In the genomic region with DNA sequence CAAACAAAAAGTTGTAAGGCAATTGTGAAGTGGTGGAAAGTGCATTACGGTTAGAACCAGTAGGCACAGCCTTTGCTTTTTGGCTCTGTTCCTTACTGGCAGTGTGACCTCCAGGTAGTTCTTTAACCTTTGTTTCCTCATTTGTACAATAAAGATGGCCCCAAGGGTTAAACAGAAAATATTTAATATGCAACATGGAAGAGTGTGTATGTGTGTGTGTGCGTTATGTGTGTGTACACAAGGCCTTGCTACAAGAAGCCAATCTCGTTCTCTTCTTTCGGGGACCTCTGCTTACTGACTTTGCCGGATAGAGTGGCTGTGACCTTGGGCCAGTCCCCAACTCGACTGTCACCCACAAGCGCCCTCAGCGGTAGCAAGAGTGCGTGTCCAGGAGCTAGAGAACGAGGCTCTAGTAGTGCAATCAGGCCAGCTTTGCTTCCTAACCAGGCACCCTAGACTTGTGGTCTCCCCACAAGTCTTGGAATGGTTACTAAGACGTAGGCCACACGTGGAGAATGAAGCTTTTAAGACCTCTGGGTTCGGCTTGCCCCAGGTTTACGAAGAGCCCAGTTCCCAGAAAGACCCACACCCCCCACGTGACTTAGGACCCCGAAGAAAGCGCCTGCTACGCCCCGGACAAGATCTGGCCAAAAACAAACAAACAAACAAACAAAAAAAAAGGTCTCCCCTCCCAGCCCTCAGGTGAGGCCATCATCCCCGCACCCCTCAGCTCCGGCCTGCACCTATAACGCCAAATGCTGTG, we compare ENCODE assay signal across 2 cellular contexts.
TF ChIP-seq lines count a peak whose summit lies in the region.

No MANE protein-coding gene starts in this region.

TF ChIP-seq in A549, 52 proteins besides CTCF, POLR2A, EP300 and RAD21:
- TF ChIP-seq RCOR1 (IDR thresholded peaks at IDR 0.05; ENCODE audit: low read depth, low read length) (no peak), HDAC2 (IDR thresholded peaks at IDR 0.05) (no peak), FOSB (CRISPR knock-in tag; IDR thresholded peaks at IDR 0.05) (no peak), ZNF302 (CRISPR knock-in tag; IDR thresholded peaks at IDR 0.05) (no peak), SMC3 (IDR thresholded peaks at IDR 0.05) (no peak), BHLHE40 (IDR thresholded peaks at IDR 0.05; ENCODE audit: low read depth, low read length) (no peak), MAFK (IDR thresholded peaks at IDR 0.05; ENCODE audit: partially characterized antibody) (no peak), EHF (CRISPR knock-in tag; IDR thresholded peaks at IDR 0.05) (no peak), CHD2 (IDR thresholded peaks at IDR 0.05; ENCODE audit: low read length, partially characterized antibody) (no peak), ESRRA (IDR thresholded peaks at IDR 0.05; ENCODE audit: borderline replicate concordance, low read length) (peak; percentile 81; the same call in 1 of the 2 replicates), MYC (IDR thresholded peaks at IDR 0.05; ENCODE audit: borderline replicate concordance, low read length) (no peak), FOSL2 (IDR thresholded peaks at IDR 0.05) (no peak), FOSL2 (CRISPR knock-in tag; IDR thresholded peaks at IDR 0.05) (no peak), EHMT2 (IDR thresholded peaks at IDR 0.05; ENCODE audit: low read depth) (no peak), GATA3 (IDR thresholded peaks at IDR 0.05; ENCODE audit: borderline replicate concordance) (peak; percentile 5; the same call in 1 of the 2 replicates), HOXB5 (CRISPR knock-in tag; IDR thresholded peaks at IDR 0.05) (no peak), MAZ (IDR thresholded peaks at IDR 0.05; ENCODE audit: borderline replicate concordance, low read depth, low read length) (no peak), TP53 (CRISPR knock-in tag; IDR thresholded peaks at IDR 0.05) (no peak)
- TF ChIP-seq, protein P1, sequence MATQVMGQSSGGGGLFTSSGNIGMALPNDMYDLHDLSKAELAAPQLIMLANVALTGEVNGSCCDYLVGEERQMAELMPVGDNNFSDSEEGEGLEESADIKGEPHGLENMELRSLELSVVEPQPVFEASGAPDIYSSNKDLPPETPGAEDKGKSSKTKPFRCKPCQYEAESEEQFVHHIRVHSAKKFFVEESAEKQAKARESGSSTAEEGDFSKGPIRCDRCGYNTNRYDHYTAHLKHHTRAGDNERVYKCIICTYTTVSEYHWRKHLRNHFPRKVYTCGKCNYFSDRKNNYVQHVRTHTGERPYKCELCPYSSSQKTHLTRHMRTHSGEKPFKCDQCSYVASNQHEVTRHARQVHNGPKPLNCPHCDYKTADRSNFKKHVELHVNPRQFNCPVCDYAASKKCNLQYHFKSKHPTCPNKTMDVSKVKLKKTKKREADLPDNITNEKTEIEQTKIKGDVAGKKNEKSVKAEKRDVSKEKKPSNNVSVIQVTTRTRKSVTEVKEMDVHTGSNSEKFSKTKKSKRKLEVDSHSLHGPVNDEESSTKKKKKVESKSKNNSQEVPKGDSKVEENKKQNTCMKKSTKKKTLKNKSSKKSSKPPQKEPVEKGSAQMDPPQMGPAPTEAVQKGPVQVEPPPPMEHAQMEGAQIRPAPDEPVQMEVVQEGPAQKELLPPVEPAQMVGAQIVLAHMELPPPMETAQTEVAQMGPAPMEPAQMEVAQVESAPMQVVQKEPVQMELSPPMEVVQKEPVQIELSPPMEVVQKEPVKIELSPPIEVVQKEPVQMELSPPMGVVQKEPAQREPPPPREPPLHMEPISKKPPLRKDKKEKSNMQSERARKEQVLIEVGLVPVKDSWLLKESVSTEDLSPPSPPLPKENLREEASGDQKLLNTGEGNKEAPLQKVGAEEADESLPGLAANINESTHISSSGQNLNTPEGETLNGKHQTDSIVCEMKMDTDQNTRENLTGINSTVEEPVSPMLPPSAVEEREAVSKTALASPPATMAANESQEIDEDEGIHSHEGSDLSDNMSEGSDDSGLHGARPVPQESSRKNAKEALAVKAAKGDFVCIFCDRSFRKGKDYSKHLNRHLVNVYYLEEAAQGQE (IDR thresholded peaks at IDR 0.05): no peak
- TF ChIP-seq, protein P2, sequence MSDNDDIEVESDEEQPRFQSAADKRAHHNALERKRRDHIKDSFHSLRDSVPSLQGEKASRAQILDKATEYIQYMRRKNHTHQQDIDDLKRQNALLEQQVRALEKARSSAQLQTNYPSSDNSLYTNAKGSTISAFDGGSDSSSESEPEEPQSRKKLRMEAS (IDR thresholded peaks at IDR 0.05): no peak; the same call in 1 of the 2 replicates
- TF ChIP-seq, protein P3, sequence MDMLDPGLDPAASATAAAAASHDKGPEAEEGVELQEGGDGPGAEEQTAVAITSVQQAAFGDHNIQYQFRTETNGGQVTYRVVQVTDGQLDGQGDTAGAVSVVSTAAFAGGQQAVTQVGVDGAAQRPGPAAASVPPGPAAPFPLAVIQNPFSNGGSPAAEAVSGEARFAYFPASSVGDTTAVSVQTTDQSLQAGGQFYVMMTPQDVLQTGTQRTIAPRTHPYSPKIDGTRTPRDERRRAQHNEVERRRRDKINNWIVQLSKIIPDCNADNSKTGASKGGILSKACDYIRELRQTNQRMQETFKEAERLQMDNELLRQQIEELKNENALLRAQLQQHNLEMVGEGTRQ (IDR thresholded peaks at IDR 0.05): peak; percentile 82

TF ChIP-seq in SK-N-SH, 30 proteins besides CTCF, POLR2A, EP300 and RAD21:
- TF ChIP-seq ELF1 (IDR thresholded peaks at IDR 0.05): no peak
- TF ChIP-seq, protein P4, sequence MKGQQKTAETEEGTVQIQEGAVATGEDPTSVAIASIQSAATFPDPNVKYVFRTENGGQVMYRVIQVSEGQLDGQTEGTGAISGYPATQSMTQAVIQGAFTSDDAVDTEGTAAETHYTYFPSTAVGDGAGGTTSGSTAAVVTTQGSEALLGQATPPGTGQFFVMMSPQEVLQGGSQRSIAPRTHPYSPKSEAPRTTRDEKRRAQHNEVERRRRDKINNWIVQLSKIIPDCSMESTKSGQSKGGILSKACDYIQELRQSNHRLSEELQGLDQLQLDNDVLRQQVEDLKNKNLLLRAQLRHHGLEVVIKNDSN (IDR thresholded peaks at IDR 0.05; ENCODE audit: borderline replicate concordance, low read depth): peak; percentile 83
- TF ChIP-seq, protein P3 (IDR thresholded peaks at IDR 0.05; ENCODE audit: borderline replicate concordance, low read depth, low read length): 0 out of 2 replicates have a peak, but pooled peaks have one; percentile 28
- peak; percentile 74; the same call in 1 of the 2 replicates for TF ChIP-seq MXI1 (IDR thresholded peaks at IDR 0.05; ENCODE audit: low read depth, low read length)
- TF ChIP-seq POLR2AphosphoS5 (IDR thresholded peaks at IDR 0.05; ENCODE audit: low read depth, low read length): no peak
